ENCODE assay signal across 1 cellular context in genomic region chrX:16931855-16932254, GRCh38.
TF ChIP-seq lines count a peak whose summit lies in the region.

No MANE protein-coding gene starts in this region.

TF ChIP-seq in K562, 482 proteins besides CTCF, POLR2A, EP300 and RAD21 (continued from another document):
- TF ChIP-seq ARID3B (CRISPR knock-in tag; IDR thresholded peaks at IDR 0.05; ENCODE audit: borderline replicate concordance), result no peak
- TF ChIP-seq ZNF280B (CRISPR knock-in tag; IDR thresholded peaks at IDR 0.05), result no peak
